Comparison of ENCODE assay signal across 15 cellular contexts in the genomic region with DNA sequence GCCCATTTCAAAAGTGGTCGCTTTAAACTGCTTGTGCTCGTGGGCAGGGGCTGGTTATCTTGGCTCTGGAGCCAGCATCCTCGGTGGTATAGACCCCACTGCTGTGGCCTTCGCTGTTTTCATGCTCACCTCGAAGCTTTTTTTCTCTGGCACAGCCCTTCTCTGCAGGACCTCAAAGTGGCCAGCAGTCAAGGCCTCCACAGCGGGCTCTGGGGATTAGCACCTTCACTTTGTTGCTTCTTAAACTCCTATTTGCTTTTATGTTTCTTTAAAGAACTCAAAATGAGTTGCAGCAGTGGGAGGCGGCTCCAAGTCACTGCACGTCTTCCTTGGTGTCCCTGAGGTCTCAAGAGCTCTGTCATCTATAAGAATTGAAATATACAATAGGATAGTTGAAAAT.
"Had no signal": no experiment of that assay in that cellular context is flagged by ENCODE, and none has a peak within 500 bp of the region (broad histone marks: within the 10 kb centered on the region; RNA-seq: fewer than 3 reads in every experiment).

No MANE protein-coding gene starts in this region.

- H3K27ac ChIP-seq: foreskin keratinocyte, left lung, prostate gland, VCaP had no signal

- H3K4me1 Mint-ChIP-seq: activated CD4-positive, alpha-beta T cell treated with anti-CD3 and anti-CD28 coated beads, Interleukin-2, amount 10 ng/mL, durations not matched to agents 7 days and 5 days; activated naive CD4-positive, alpha-beta T cell treated with anti-CD3 and anti-CD28 coated beads, Interleukin-2, amount 10 ng/mL, durations not matched to agents 7 days and 5 days; activated naive CD8-positive, alpha-beta T cell treated with anti-CD3 and anti-CD28 coated beads, Interleukin-2, amount 50 U/mL, for 24 hours had no signal

- H3K27me3 ChIP-seq: foreskin keratinocyte had no signal

- H3K36me3 ChIP-seq: left lung, prostate gland had no signal

- DNase-seq: activated naive CD4-positive, alpha-beta T cell treated with anti-CD3 and anti-CD28 coated beads, Interleukin-2, amount 10 ng/mL, durations not matched to agents 7 days and 5 days; activated naive CD8-positive, alpha-beta T cell treated with anti-CD3 and anti-CD28 coated beads, Interleukin-2, amount 50 U/mL, for 24 hours; activated T-cell treated with anti-CD3 and anti-CD28 coated beads, Interleukin-2, amount 50 U/mL, for 72 hours; effector CD4-positive, alpha-beta T cell; foreskin keratinocyte; kidney glomerular epithelial cell; left lung; naive thymus-derived CD4-positive, alpha-beta T cell; stimulated activated CD4-positive, alpha-beta T cell treated with anti-CD3 and anti-CD28 coated beads, Interleukin-4, amount 100 ng/mL, for 24 hours; stimulated activated naive CD4-positive, alpha-beta T cell treated with Interleukin-2 at 50 U/mL for 16 hours had no signal

- H3K36me3 Mint-ChIP-seq: activated naive CD4-positive, alpha-beta T cell treated with anti-CD3 and anti-CD28 coated beads, Interleukin-2, amount 10 ng/mL, durations not matched to agents 7 days and 5 days; naive thymus-derived CD4-positive, alpha-beta T cell had no signal

- H3K4me3 Mint-ChIP-seq: activated CD4-positive, alpha-beta T cell treated with anti-CD3 and anti-CD28 coated beads, Interleukin-2, amount 10 ng/mL, durations not matched to agents 7 days and 5 days; activated naive CD4-positive, alpha-beta T cell treated with anti-CD3 and anti-CD28 coated beads, Interleukin-2, amount 10 ng/mL, durations not matched to agents 7 days and 5 days; activated naive CD8-positive, alpha-beta T cell treated with anti-CD3 and anti-CD28 coated beads, Interleukin-2, amount 50 U/mL, for 24 hours; activated T-cell treated with anti-CD3 and anti-CD28 coated beads, Interleukin-2, amount 50 U/mL, for 72 hours; naive thymus-derived CD4-positive, alpha-beta T cell; T-helper 2 cell treated with Interferon-gamma antibody and Interleukin-4, amounts not matched to agents 5 μg/mL and 100 μg/mL, for 36 hours had no signal

- H3K9me3 Mint-ChIP-seq: activated CD4-positive, alpha-beta T cell treated with anti-CD3 and anti-CD28 coated beads, Interleukin-2, amount 10 ng/mL, durations not matched to agents 7 days and 5 days; activated naive CD4-positive, alpha-beta T cell treated with anti-CD3 and anti-CD28 coated beads, Interleukin-2, amount 10 ng/mL, durations not matched to agents 7 days and 5 days; activated naive CD8-positive, alpha-beta T cell treated with anti-CD3 and anti-CD28 coated beads, Interleukin-2, amount 50 U/mL, for 24 hours; activated T-cell treated with anti-CD3 and anti-CD28 coated beads, Interleukin-2, amount 50 U/mL, for 72 hours; T-helper 2 cell treated with Interferon-gamma antibody and Interleukin-4, amounts not matched to agents 5 μg/mL and 100 μg/mL, for 36 hours had no signal

- H3K9me3 ChIP-seq: left lung, prostate gland had no signal

- ATAC-seq: activated CD4-positive, CD25-positive, alpha-beta regulatory T cell treated with anti-CD3 and anti-CD28 coated beads, Interleukin-2, amount 50 U/mL, for 24 hours; activated naive CD8-positive, alpha-beta T cell treated with anti-CD3 and anti-CD28 coated beads, Interleukin-2, amount 50 U/mL, for 24 hours; activated T-cell treated with anti-CD3 and anti-CD28 coated beads, Interleukin-2, amount 50 U/mL, for 72 hours; foreskin keratinocyte; left lung; naive thymus-derived CD4-positive, alpha-beta T cell had no signal

- H3K4me1 ChIP-seq: foreskin keratinocyte, left lung, prostate gland had no signal

- H3K27ac Mint-ChIP-seq: activated CD4-positive, alpha-beta T cell treated with anti-CD3 and anti-CD28 coated beads, Interleukin-2, amount 10 ng/mL, durations not matched to agents 7 days and 5 days; activated naive CD4-positive, alpha-beta T cell treated with anti-CD3 and anti-CD28 coated beads, Interleukin-2, amount 10 ng/mL, durations not matched to agents 7 days and 5 days; activated naive CD8-positive, alpha-beta T cell treated with anti-CD3 and anti-CD28 coated beads, Interleukin-2, amount 50 U/mL, for 24 hours; activated T-cell treated with anti-CD3 and anti-CD28 coated beads, Interleukin-2, amount 50 U/mL, for 72 hours; naive thymus-derived CD4-positive, alpha-beta T cell; T-helper 2 cell treated with Interferon-gamma antibody and Interleukin-4, amounts not matched to agents 5 μg/mL and 100 μg/mL, for 36 hours had no signal

- H3K4me3 ChIP-seq: left lung, prostate gland had no signal
